ENCODE assay signal across 9 cellular contexts in the genomic region with DNA sequence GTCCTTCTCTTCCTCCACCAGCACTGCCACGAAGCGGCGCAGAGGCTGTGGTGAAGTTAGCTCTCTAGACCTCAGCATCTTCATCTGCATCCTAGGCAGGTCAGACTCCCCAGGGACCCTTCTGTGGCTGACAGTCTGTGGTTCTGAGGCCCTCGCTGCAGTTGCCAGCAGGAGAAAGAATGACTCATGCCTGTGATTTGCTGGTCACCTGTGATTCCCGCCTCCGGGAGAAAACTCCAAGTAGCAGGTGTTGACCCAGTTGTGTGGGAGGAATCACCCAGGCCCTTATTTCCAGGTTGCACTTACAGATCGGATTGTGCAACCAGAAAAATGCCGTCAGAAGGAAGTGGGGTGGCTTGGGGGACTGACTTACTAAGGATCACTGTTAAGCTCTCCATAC.
A peak's percentile ranks its signal among the peaks of the same experiment; 100 is the strongest.
DNase-seq lines count a peak whose midpoint lies in the region; ATAC-seq, FAIRE-seq and TF ChIP-seq lines count a peak whose summit lies in the region.
"Had no signal": no experiment of that assay in that cellular context is flagged by ENCODE, and none has a peak within 500 bp of the region (broad histone marks: within the 10 kb centered on the region; RNA-seq: fewer than 3 reads in every experiment).

No MANE protein-coding gene starts in this region.

- TF ChIP-seq POLR2A in GM12878 (IDR thresholded peaks at IDR 0.05; ENCODE audit: low read depth, low read length) (no peak), tibial nerve (IDR thresholded peaks at IDR 0.05) (no peak)

- ATAC-seq in HG03108 (IDR thresholded peaks at IDR 0.05; ENCODE audit: unreplicated experiment) (peak; percentile 49), GM12878 (peak; percentile 63)

- H3K9ac ChIP-seq in GM12878 (ENCODE audit: control insufficient read depth, insufficient read depth, low read length), result no peak overlapping the region
- no peak overlapping the region for H3K9ac ChIP-seq in smooth muscle cell (ENCODE audit: low read depth)

- H3K27me3 ChIP-seq in BE2C (no peaks in the 10 kb centered on the region), GM12878 (replicated peaks in 1 of 2; ENCODE audit: control insufficient read depth in 2 of 2, insufficient read depth in 2 of 2, low read length in 1 of 2) (no peaks in the 10 kb centered on the region; a peak in 1 of 4 replicates), tibial nerve (no peaks in the 10 kb centered on the region), smooth muscle cell (ENCODE audit: low read depth) (no peaks in the 10 kb centered on the region)

- no peaks in the 10 kb centered on the region for H3K36me3 Mint-ChIP-seq in endothelial cell (ENCODE audit: low read depth, unreplicated experiment)

- intact Hi-C loops in GM12878 (cut with micrococcal nuclease; ENCODE audit: unreplicated experiment), result loop anchor here (1.0 to 10.0 kb wide), 6 partner anchors 189 to 857 kb away; partner anchors contain the start of gene PITPNC1

- H3K4me3 ChIP-seq in BE2C (ENCODE audit: low read depth, low read length), result no peak overlapping the region
- H3K4me3 ChIP-seq in GM12878, result no peak overlapping the region
- H3K4me3 ChIP-seq in tibial nerve, result no peak overlapping the region
- H3K4me3 ChIP-seq in smooth muscle cell, result no peak overlapping the region

- H3K4me2 ChIP-seq in GM12878 (ENCODE audit: control insufficient read depth, insufficient read depth) (no peak overlapping the region), smooth muscle cell (no peak overlapping the region)

- no TSS peak for BruUV-seq in GM12878 (replicated peaks; lab: Mats Ljungman, UMichigan)

- no peak overlapping the region for H3K4me3 Mint-ChIP-seq in endothelial cell (ENCODE audit: unreplicated experiment)

- in situ Hi-C loops in GM12878 (cut with MboI), result loop anchor here (5.0 to 25.0 kb wide), 4 partner anchors 190 to 920 kb away; no protein-coding TSS in a partner anchor

- FAIRE-seq in GM12878 (lab: Jason Lieb, UNC), result no peak

- H3K4me1 ChIP-seq in BE2C, result peaks cover 14% of the 10 kb centered on the region
- peaks cover 18% of the 10 kb centered on the region for H3K4me1 ChIP-seq in GM12878 (ENCODE audit: control insufficient read depth, insufficient read depth, low read length)
- H3K4me1 ChIP-seq in tibial nerve, result peaks cover 0 to 32% (median 9%) of the 10 kb centered on the region in 4 donors
- H3K4me1 ChIP-seq in smooth muscle cell (ENCODE audit: low read depth), result peaks cover 3% of the 10 kb centered on the region

- under 1% methylated on average over 8 of the region's 8 CpGs for WGBS in GM12878 (ENCODE audit: insufficient coverage, insufficient replicate concordance, low lambda C conversion rate, missing lambda C conversion rate)
- 90 to 93% methylated on average over 8 of the region's 8 CpGs for WGBS in tibial nerve, 2 donors
- 76% methylated on average over 8 of the region's 8 CpGs for WGBS in smooth muscle cell (ENCODE audit: low lambda C conversion rate)

- CTCF ChIA-PET in GM12878 (lab: Yijun Ruan, JAX), result interaction anchor here (1.0 to 5.8 kb wide), 9 partner anchors 9 to 435 kb away, joined by 3 to 56 read pairs (median 14); no protein-coding TSS in a partner anchor

- H3K36me3 ChIP-seq in BE2C (no peaks in the 10 kb centered on the region; the same call in 1 of the 2 replicates), GM12878 (ENCODE audit: control insufficient read depth in 2 of 2, insufficient read depth in 2 of 2, low read length in 1 of 2) (no peaks in the 10 kb centered on the region), tibial nerve (peaks cover 0 to 7% (median 0%) of the 10 kb centered on the region in 3 donors), smooth muscle cell (ENCODE audit: low read depth) (no peaks in the 10 kb centered on the region)

- H4K20me1 ChIP-seq in GM12878 (ENCODE audit: control insufficient read depth, insufficient read depth), result no peaks in the 10 kb centered on the region
- H4K20me1 ChIP-seq in smooth muscle cell (ENCODE audit: low read depth), result no peaks in the 10 kb centered on the region

- peak; percentile 72 to 88; a peak in 3 of 4 replicates for TF ChIP-seq EP300 in GM12878 (IDR thresholded peaks at IDR 0.05; ENCODE audit: borderline replicate concordance in 1 of 2, control insufficient read depth in 1 of 2, low read depth in 2 of 2, low read length in 2 of 2)
- no peak for TF ChIP-seq EP300 in tibial nerve (IDR thresholded peaks at IDR 0.05)

- no peaks in the 10 kb centered on the region for H3K79me2 ChIP-seq in GM12878 (ENCODE audit: control insufficient read depth, insufficient read depth, low read length)
- H3K79me2 ChIP-seq in smooth muscle cell (ENCODE audit: low read depth), result no peaks in the 10 kb centered on the region

- RAD21 ChIA-PET in GM12878 (lab: Charles Lee; ENCODE audit: unreplicated experiment), result interaction anchor here (0.9 to 2.5 kb wide), 9 partner anchors 10 to 364 kb away, joined by 3 to 21 read pairs (median 5); no protein-coding TSS in a partner anchor

- no peak overlapping the region for H3K27ac ChIP-seq in GM12878 (ENCODE audit: control insufficient read depth, insufficient read depth)
- H3K27ac ChIP-seq in tibial nerve, result no peak overlapping the region
- H3K27ac ChIP-seq in smooth muscle cell (ENCODE audit: low read depth), result no peak overlapping the region

- no peak overlapping the region; the same call in 1 of the 2 replicates for H2AFZ ChIP-seq in GM12878 (ENCODE audit: control insufficient read depth, low read depth, low read length)
- no peak overlapping the region for H2AFZ ChIP-seq in smooth muscle cell (ENCODE audit: low read depth)

- H3K27me3 Mint-ChIP-seq in endothelial cell (ENCODE audit: unreplicated experiment), result no peaks in the 10 kb centered on the region

- SMC1A ChIA-PET in GM12878 (lab: Charles Lee; ENCODE audit: uncharacterized antibody, unreplicated experiment), result interaction anchor here (0.6 to 2.6 kb wide), 9 partner anchors 10 to 556 kb away, joined by 3 to 13 read pairs (median 6); no protein-coding TSS in a partner anchor

- POLR2A ChIA-PET in GM12878 (lab: Charles Lee), result interaction anchor here (0.5 kb wide), 1 partner anchor 10 kb away, joined by 3 read pairs; no protein-coding TSS in a partner anchor

- TF ChIP-seq RAD21 in GM12878 (IDR thresholded peaks at IDR 0.05; ENCODE audit: insufficient read depth, low read depth, low read length), result no peak

- H3K9me3 ChIP-seq in BE2C (no peaks in the 10 kb centered on the region), GM12878 (replicated peaks; ENCODE audit: control insufficient read depth, insufficient read depth, low read length) (no peaks in the 10 kb centered on the region), tibial nerve (no peaks in the 10 kb centered on the region), smooth muscle cell (replicated peaks; ENCODE audit: low read depth) (no peaks in the 10 kb centered on the region)

- peaks cover 15% of the 10 kb centered on the region for H3K4me1 Mint-ChIP-seq in endothelial cell (ENCODE audit: unreplicated experiment)

- H3K9me3 Mint-ChIP-seq in endothelial cell (ENCODE audit: unreplicated experiment), result no peaks in the 10 kb centered on the region

- H3F3A ChIP-seq in smooth muscle cell (ENCODE audit: low read depth), result no peaks in the 10 kb centered on the region

- TF ChIP-seq CTCF in BE2C (IDR thresholded peaks at IDR 0.05; ENCODE audit: low read depth, low read length) (no peak), GM12878 (IDR thresholded peaks at IDR 0.05 in 2 of 3, conservative IDR thresholded peaks at IDR 0.05 in 1 of 3; ENCODE audit: control insufficient read depth in 2 of 3, extremely low read depth in 1 of 3, insufficient read depth in 1 of 3, low read depth in 3 of 3, low read length in 3 of 3) (peak in 1 of 3 experiments; percentile 32; a peak in 1 of 6 replicates), tibial nerve (IDR thresholded peaks at IDR 0.05) (no peak), smooth muscle cell (IDR thresholded peaks at IDR 0.05; ENCODE audit: borderline replicate concordance, insufficient read depth, poor library complexity, severe bottlenecking) (no peak), endothelial cell (IDR thresholded peaks at IDR 0.05; ENCODE audit: unreplicated experiment) (no peak)

- DNase-seq in BE2C, result peak; percentile 45
- DNase-seq in GM19238 (ENCODE audit: insufficient read length, low spot score), result peak; percentile 36
- DNase-seq in GM12878 (ENCODE audit: low read depth, low spot score), result no peak
- no peak for DNase-seq in T-helper 2 cell
- DNase-seq in tibial nerve (ENCODE audit: low spot score in 2 of 2), result no peak
- no peak for DNase-seq in smooth muscle cell (lab: John Stamatoyannopoulos, UW; ENCODE audit: unreplicated experiment)
- DNase-seq in endothelial cell (ENCODE audit: low spot score), result no peak
- DNase-seq: NCI-H1436 had no signal

- no peak overlapping the region for H3K27ac Mint-ChIP-seq in endothelial cell (ENCODE audit: unreplicated experiment)

TF ChIP-seq in GM12878, 131 proteins besides CTCF, POLR2A, EP300 and RAD21 (continues in another document):
- TF ChIP-seq SUZ12 (IDR thresholded peaks at IDR 0.05; ENCODE audit: unreplicated experiment) (no peak), EZH2 (IDR thresholded peaks at IDR 0.05; ENCODE audit: borderline replicate concordance, control insufficient read depth, low read depth, low read length) (no peak), YBX1 (IDR thresholded peaks at IDR 0.05) (no peak), FOXM1 (IDR thresholded peaks at IDR 0.05; ENCODE audit: low read depth, low read length) (peak; percentile 58; the same call in 1 of the 2 replicates), FOXK2 (IDR thresholded peaks at IDR 0.05) (no peak), BCLAF1 (IDR thresholded peaks at IDR 0.05) (no peak), NBN (IDR thresholded peaks at IDR 0.05) (peak; percentile 82), IKZF1 (conservative IDR thresholded peaks at IDR 0.05) (peak; percentile 99), ZNF24 (IDR thresholded peaks at IDR 0.05) (no peak)

Comparison
In these comparisons a context has a peak if more than half of its experiments do, and no peak if none do; other contexts are left out.
1. DNase-seq: peak in BE2C (single experiment) and GM19238 (single experiment); none in GM12878 (single experiment), T-helper 2 cell (0 of 5), tibial nerve (0 of 2), smooth muscle cell (single experiment) and endothelial cell (single experiment).